ENCODE assay signal across 13 cellular contexts in the genomic region with DNA sequence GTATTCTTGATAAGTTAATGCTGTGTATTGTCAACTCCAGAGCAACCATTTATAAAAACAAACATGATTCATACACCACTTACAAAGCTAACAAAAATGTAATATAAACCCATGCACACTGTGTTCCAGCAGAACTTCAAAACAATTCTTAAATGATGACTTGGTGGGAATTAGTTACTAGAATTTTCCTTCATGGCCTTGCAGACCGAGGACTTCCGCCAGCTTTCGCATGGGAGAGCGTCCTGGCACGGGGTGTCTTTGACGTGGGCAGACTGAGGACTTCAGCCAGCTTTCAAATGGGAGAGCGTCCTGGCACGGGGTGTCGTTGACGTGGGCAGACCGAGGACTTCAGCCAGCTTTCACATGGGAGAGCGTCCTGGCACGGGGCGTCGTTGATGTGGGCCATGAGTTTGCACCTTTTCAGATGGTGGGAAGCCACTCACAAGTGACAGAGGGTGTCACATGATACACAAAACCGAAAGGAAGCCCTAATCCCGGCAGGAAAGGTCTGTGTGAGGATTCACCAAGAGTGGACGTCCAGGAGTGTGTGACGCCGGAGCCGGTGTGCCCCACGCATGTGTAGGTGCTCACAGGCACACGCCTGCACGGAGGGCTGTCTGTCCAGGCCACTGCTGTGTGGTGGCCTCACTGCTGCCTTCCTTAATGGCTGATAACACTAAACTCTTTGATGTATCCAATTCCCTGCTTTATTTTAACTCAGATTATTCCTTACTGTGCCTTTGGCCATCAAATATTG.
A peak's percentile ranks its signal among the peaks of the same experiment; 100 is the strongest.
DNase-seq lines count a peak whose midpoint lies in the region; ATAC-seq and TF ChIP-seq lines count a peak whose summit lies in the region.
"Had no signal": no experiment of that assay in that cellular context is flagged by ENCODE, and none has a peak within 500 bp of the region (broad histone marks: within the 10 kb centered on the region; RNA-seq: fewer than 3 reads in every experiment).

No MANE protein-coding gene starts in this region.

- intact Hi-C loops in prostate gland (cut with DNase I), result no loop called here

- no peak for ATAC-seq in foreskin keratinocyte
- no peak for ATAC-seq in GM21576 (IDR thresholded peaks at IDR 0.05; ENCODE audit: unreplicated experiment)
- no peak for ATAC-seq in GM19324 (IDR thresholded peaks at IDR 0.05; ENCODE audit: low FRiP score, unreplicated experiment)
- ATAC-seq in activated naive CD8-positive, alpha-beta T cell treated with anti-CD3 and anti-CD28 coated beads, Interleukin-2, amount 50 U/mL, for 24 hours, result no peak
- ATAC-seq: activated T-helper 17 cell treated with anti-CD3 and anti-CD28 coated beads, Interleukin-2, amount 50 U/mL, for 72 hours; effector memory CD8-positive, alpha-beta T cell had no signal

- H3K27ac ChIP-seq in foreskin keratinocyte (no peak overlapping the region), prostate gland (peak overlapping the region; percentile 63 to 77)
- H3K27ac ChIP-seq: BLaER1 treated with 17β-estradiol and CSF1 and Interleukin-3, amounts not matched to agents 10 nM and 100 nM had no signal

- DNase-seq in EL (peak; percentile 2), astrocyte of the cerebellum (ENCODE audit: low read depth) (peak; percentile 70), foreskin keratinocyte (peak; percentile 4 to 89), prostate gland (ENCODE audit: low spot score) (no peak)
- no peak for DNase-seq in activated naive CD8-positive, alpha-beta T cell treated with anti-CD3 and anti-CD28 coated beads, Interleukin-2, amount 50 U/mL, for 24 hours
- DNase-seq in activated T-cell treated with anti-CD3 and anti-CD28 coated beads, Interleukin-2, amount 50 U/mL, for 1 hour, result no peak
- DNase-seq: effector memory CD8-positive, alpha-beta T cell; kidney; stimulated activated naive B cell treated with anti-CD40 and anti-IgM and Interleukin-4, amounts not matched to agents 10 μg/mL and 1 μg/mL and 100 μg/mL, for 72 hours had no signal

- H3K27me3 ChIP-seq in foreskin keratinocyte (no peaks in the 10 kb centered on the region), prostate gland (replicated peaks; ENCODE audit: insufficient read depth) (no peaks in the 10 kb centered on the region)
- H3K27me3 ChIP-seq: BLaER1 treated with 17β-estradiol and CSF1 and Interleukin-3, amounts not matched to agents 10 nM and 100 nM had no signal

- TF ChIP-seq CTCF in astrocyte of the cerebellum (IDR thresholded peaks at IDR 0.05; ENCODE audit: low read depth, low read length, missing control alignments) (no peak), foreskin keratinocyte (conservative IDR thresholded peaks at IDR 0.05) (no peak), prostate gland (IDR thresholded peaks at IDR 0.05) (no peak)

- no peak for TF ChIP-seq POLR2A in prostate gland (IDR thresholded peaks at IDR 0.05)

- H3K4me3 ChIP-seq in astrocyte of the cerebellum (ENCODE audit: low read depth, low read length) (no peak overlapping the region), prostate gland (no peak overlapping the region)
- H3K4me3 ChIP-seq: BLaER1 treated with 17β-estradiol and CSF1 and Interleukin-3, amounts not matched to agents 10 nM and 100 nM had no signal

- no peaks in the 10 kb centered on the region for H3K9me3 ChIP-seq in prostate gland
- H3K9me3 ChIP-seq: BLaER1 treated with 17β-estradiol and CSF1 and Interleukin-3, amounts not matched to agents 10 nM and 100 nM had no signal

- H3K4me1 Mint-ChIP-seq in activated naive CD8-positive, alpha-beta T cell treated with anti-CD3 and anti-CD28 coated beads, Interleukin-2, amount 50 U/mL, for 24 hours, result no peaks in the 10 kb centered on the region
- H3K4me1 Mint-ChIP-seq: activated T-helper 17 cell treated with anti-CD3 and anti-CD28 coated beads, Interleukin-2, amount 50 U/mL, for 72 hours; stimulated activated naive B cell treated with anti-CD40 and anti-IgM and Interleukin-4, amounts not matched to agents 10 μg/mL and 1 μg/mL and 100 μg/mL, for 72 hours had no signal

- no peaks in the 10 kb centered on the region for H3K36me3 ChIP-seq in prostate gland
- H3K36me3 ChIP-seq: BLaER1 treated with 17β-estradiol and CSF1 and Interleukin-3, amounts not matched to agents 10 nM and 100 nM had no signal

- no peak overlapping the region for H3K4me3 Mint-ChIP-seq in activated naive CD8-positive, alpha-beta T cell treated with anti-CD3 and anti-CD28 coated beads, Interleukin-2, amount 50 U/mL, for 24 hours
- H3K4me3 Mint-ChIP-seq: activated T-helper 17 cell treated with anti-CD3 and anti-CD28 coated beads, Interleukin-2, amount 50 U/mL, for 72 hours; effector memory CD8-positive, alpha-beta T cell; stimulated activated naive B cell treated with anti-CD40 and anti-IgM and Interleukin-4, amounts not matched to agents 10 μg/mL and 1 μg/mL and 100 μg/mL, for 72 hours had no signal

- in situ Hi-C loops in astrocyte of the cerebellum (cut with HindIII; ENCODE audit: low sequenced_read_pairs), result no loop called here

- H3K4me1 ChIP-seq in foreskin keratinocyte (no peaks in the 10 kb centered on the region), prostate gland (replicated peaks) (no peaks in the 10 kb centered on the region)
- H3K4me1 ChIP-seq: BLaER1 treated with 17β-estradiol and CSF1 and Interleukin-3, amounts not matched to agents 10 nM and 100 nM had no signal

- H3K9me3 Mint-ChIP-seq in activated naive CD8-positive, alpha-beta T cell treated with anti-CD3 and anti-CD28 coated beads, Interleukin-2, amount 50 U/mL, for 24 hours, result no peaks in the 10 kb centered on the region
- H3K9me3 Mint-ChIP-seq: activated T-helper 17 cell treated with anti-CD3 and anti-CD28 coated beads, Interleukin-2, amount 50 U/mL, for 72 hours; effector memory CD8-positive, alpha-beta T cell had no signal

- no peak overlapping the region for H3K27ac Mint-ChIP-seq in activated naive CD8-positive, alpha-beta T cell treated with anti-CD3 and anti-CD28 coated beads, Interleukin-2, amount 50 U/mL, for 24 hours
- H3K27ac Mint-ChIP-seq: activated T-helper 17 cell treated with anti-CD3 and anti-CD28 coated beads, Interleukin-2, amount 50 U/mL, for 72 hours; effector memory CD8-positive, alpha-beta T cell; stimulated activated naive B cell treated with anti-CD40 and anti-IgM and Interleukin-4, amounts not matched to agents 10 μg/mL and 1 μg/mL and 100 μg/mL, for 72 hours had no signal

- 63% methylated on average over 24 of the region's 24 CpGs for WGBS in prostate gland

- no peaks in the 10 kb centered on the region for H3K36me3 Mint-ChIP-seq in activated naive CD8-positive, alpha-beta T cell treated with anti-CD3 and anti-CD28 coated beads, Interleukin-2, amount 50 U/mL, for 24 hours (ENCODE audit: low read depth)
- H3K36me3 Mint-ChIP-seq: stimulated activated naive B cell treated with anti-CD40 and anti-IgM and Interleukin-4, amounts not matched to agents 10 μg/mL and 1 μg/mL and 100 μg/mL, for 72 hours had no signal

- peaks cover 11% of the 10 kb centered on the region for H3K27me3 Mint-ChIP-seq in activated naive CD8-positive, alpha-beta T cell treated with anti-CD3 and anti-CD28 coated beads, Interleukin-2, amount 50 U/mL, for 24 hours
- H3K27me3 Mint-ChIP-seq: stimulated activated naive B cell treated with anti-CD40 and anti-IgM and Interleukin-4, amounts not matched to agents 10 μg/mL and 1 μg/mL and 100 μg/mL, for 72 hours had no signal

Comparison
In these comparisons a context has a peak if more than half of its experiments do, and no peak if none do; other contexts are left out.
1. DNase-seq: peak in EL (single experiment), astrocyte of the cerebellum (single experiment) and foreskin keratinocyte (2 of 2); none in prostate gland (single experiment), activated naive CD8-positive, alpha-beta T cell treated with anti-CD3 and anti-CD28 coated beads, Interleukin-2, amount 50 U/mL, for 24 hours (single experiment) and activated T-cell treated with anti-CD3 and anti-CD28 coated beads, Interleukin-2, amount 50 U/mL, for 1 hour (single experiment).